18 cellular contexts compared by ENCODE assay signal in genomic region chr3:107013606-107014005, GRCh38.
"Had no signal": no experiment of that assay in that cellular context is flagged by ENCODE, and none has a peak within 500 bp of the region (broad histone marks: within the 10 kb centered on the region; RNA-seq: fewer than 3 reads in every experiment).

No MANE protein-coding gene starts in this region.

- H3K4me1 ChIP-seq: heart left ventricle, psoas muscle had no signal

- H3K36me3 ChIP-seq: heart left ventricle, thoracic aorta had no signal

- H3K27ac ChIP-seq: coronary artery, heart left ventricle, psoas muscle, skin epidermis, thoracic aorta had no signal

- DNase-seq: dorsolateral prefrontal cortex; effector memory CD4-positive, alpha-beta T cell; heart left ventricle; hippocampal formation; kidney glomerular epithelial cell; mesendoderm; naive B cell; nephron progenitor cell; psoas muscle; stimulated activated CD4-positive, alpha-beta T cell treated with anti-CD3 and anti-CD28 coated beads, Interleukin-2, amount 100 ng/mL, for 24 hours; stimulated activated CD4-positive, alpha-beta T cell treated with anti-CD3 and anti-CD28 coated beads, Interleukin-4, amount 100 ng/mL, for 4 hours; stimulated activated naive B cell treated with anti-CD40 and anti-IgM and Interleukin-4, amounts not matched to agents 10 μg/mL and 1 μg/mL and 100 μg/mL, for 72 hours; stimulated activated naive CD8-positive, alpha-beta T cell treated with anti-CD3 and anti-CD28 coated beads, Interleukin-15, amount 100 ng/mL, for 72 hours had no signal

- ATAC-seq: esophagus mucosa; heart left ventricle; psoas muscle; sciatic nerve; stimulated activated naive B cell treated with anti-CD40 and anti-IgM and Interleukin-4, amounts not matched to agents 10 μg/mL and 1 μg/mL and 100 μg/mL, for 72 hours; stimulated activated naive CD8-positive, alpha-beta T cell treated with anti-CD3 and anti-CD28 coated beads, Interleukin-15, amount 100 ng/mL, for 72 hours had no signal

- H3K4me3 ChIP-seq: coronary artery, dorsolateral prefrontal cortex, heart left ventricle, psoas muscle, skin epidermis, thoracic aorta had no signal

- H3K9me3 ChIP-seq: thoracic aorta had no signal

- H3K27me3 ChIP-seq: dorsolateral prefrontal cortex, heart left ventricle had no signal
